1 cellular context compared by ENCODE assay signal in the genomic region with DNA sequence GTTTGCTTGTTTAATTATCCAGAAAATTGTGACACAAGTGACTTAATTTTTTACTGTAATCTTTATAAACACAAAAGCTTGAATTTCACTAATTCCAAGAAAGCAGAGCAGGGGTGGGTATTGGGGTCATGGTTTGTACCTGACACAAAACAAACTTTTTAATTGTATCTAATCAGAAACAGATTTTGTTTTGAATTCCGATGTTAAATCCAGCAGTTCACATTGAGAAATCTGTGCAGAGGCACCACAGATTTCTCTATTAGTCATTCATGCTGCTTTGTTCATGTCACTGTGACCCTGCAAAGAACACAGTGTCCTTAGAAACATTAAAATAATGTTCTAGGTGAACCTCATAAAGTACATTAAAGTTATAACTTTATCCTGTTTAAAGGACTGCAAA.
TF ChIP-seq lines count a peak whose summit lies in the region.

No MANE protein-coding gene starts in this region.

TF ChIP-seq in SK-N-SH, 30 proteins besides CTCF, POLR2A, EP300 and RAD21:
- TF ChIP-seq, protein P1, sequence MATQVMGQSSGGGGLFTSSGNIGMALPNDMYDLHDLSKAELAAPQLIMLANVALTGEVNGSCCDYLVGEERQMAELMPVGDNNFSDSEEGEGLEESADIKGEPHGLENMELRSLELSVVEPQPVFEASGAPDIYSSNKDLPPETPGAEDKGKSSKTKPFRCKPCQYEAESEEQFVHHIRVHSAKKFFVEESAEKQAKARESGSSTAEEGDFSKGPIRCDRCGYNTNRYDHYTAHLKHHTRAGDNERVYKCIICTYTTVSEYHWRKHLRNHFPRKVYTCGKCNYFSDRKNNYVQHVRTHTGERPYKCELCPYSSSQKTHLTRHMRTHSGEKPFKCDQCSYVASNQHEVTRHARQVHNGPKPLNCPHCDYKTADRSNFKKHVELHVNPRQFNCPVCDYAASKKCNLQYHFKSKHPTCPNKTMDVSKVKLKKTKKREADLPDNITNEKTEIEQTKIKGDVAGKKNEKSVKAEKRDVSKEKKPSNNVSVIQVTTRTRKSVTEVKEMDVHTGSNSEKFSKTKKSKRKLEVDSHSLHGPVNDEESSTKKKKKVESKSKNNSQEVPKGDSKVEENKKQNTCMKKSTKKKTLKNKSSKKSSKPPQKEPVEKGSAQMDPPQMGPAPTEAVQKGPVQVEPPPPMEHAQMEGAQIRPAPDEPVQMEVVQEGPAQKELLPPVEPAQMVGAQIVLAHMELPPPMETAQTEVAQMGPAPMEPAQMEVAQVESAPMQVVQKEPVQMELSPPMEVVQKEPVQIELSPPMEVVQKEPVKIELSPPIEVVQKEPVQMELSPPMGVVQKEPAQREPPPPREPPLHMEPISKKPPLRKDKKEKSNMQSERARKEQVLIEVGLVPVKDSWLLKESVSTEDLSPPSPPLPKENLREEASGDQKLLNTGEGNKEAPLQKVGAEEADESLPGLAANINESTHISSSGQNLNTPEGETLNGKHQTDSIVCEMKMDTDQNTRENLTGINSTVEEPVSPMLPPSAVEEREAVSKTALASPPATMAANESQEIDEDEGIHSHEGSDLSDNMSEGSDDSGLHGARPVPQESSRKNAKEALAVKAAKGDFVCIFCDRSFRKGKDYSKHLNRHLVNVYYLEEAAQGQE (IDR thresholded peaks at IDR 0.05; ENCODE audit: low read depth, low read length) = no peak
- TF ChIP-seq ELF1 (IDR thresholded peaks at IDR 0.05) (no peak), GABPA (IDR thresholded peaks at IDR 0.05; ENCODE audit: low read depth) (no peak), RFX5 (IDR thresholded peaks at IDR 0.05; ENCODE audit: low read length) (no peak), YY1 (IDR thresholded peaks at IDR 0.05; ENCODE audit: low read depth) (no peak), TEAD4 (IDR thresholded peaks at IDR 0.05; ENCODE audit: borderline replicate concordance, insufficient read depth) (no peak), FOSL2 (IDR thresholded peaks at IDR 0.05; ENCODE audit: borderline replicate concordance, low read depth) (no peak), GATA2 (CRISPR knock-in tag; IDR thresholded peaks at IDR 0.05) (no peak), NRF1 (IDR thresholded peaks at IDR 0.05; ENCODE audit: low read depth, low read length) (no peak), RXRA (IDR thresholded peaks at IDR 0.05; ENCODE audit: borderline replicate concordance, low read depth) (no peak), MEF2A (IDR thresholded peaks at IDR 0.05; ENCODE audit: borderline replicate concordance, low read depth) (no peak), CHD2 (IDR thresholded peaks at IDR 0.05; ENCODE audit: low read length, partially characterized antibody) (no peak), FOXJ3 (CRISPR knock-in tag; IDR thresholded peaks at IDR 0.05) (no peak), JUND (IDR thresholded peaks at IDR 0.05) (no peak)
- TF ChIP-seq, protein P2, sequence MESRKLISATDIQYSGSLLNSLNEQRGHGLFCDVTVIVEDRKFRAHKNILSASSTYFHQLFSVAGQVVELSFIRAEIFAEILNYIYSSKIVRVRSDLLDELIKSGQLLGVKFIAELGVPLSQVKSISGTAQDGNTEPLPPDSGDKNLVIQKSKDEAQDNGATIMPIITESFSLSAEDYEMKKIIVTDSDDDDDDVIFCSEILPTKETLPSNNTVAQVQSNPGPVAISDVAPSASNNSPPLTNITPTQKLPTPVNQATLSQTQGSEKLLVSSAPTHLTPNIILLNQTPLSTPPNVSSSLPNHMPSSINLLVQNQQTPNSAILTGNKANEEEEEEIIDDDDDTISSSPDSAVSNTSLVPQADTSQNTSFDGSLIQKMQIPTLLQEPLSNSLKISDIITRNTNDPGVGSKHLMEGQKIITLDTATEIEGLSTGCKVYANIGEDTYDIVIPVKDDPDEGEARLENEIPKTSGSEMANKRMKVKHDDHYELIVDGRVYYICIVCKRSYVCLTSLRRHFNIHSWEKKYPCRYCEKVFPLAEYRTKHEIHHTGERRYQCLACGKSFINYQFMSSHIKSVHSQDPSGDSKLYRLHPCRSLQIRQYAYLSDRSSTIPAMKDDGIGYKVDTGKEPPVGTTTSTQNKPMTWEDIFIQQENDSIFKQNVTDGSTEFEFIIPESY (IDR thresholded peaks at IDR 0.05; ENCODE audit: borderline replicate concordance, low read depth) = no peak
- TF ChIP-seq, protein P3, sequence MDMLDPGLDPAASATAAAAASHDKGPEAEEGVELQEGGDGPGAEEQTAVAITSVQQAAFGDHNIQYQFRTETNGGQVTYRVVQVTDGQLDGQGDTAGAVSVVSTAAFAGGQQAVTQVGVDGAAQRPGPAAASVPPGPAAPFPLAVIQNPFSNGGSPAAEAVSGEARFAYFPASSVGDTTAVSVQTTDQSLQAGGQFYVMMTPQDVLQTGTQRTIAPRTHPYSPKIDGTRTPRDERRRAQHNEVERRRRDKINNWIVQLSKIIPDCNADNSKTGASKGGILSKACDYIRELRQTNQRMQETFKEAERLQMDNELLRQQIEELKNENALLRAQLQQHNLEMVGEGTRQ (IDR thresholded peaks at IDR 0.05; ENCODE audit: borderline replicate concordance, low read depth, low read length) = no peak
TF ChIP-seq in SK-N-SH: peak in this region for 0.
